In genomic region chr20:49987868-49988690, GRCh38 we compare ENCODE assay signal across 15 cellular contexts. TPM values are rescaled to one million over a fixed set of nuclear protein-coding genes. Genes with fewer than 3 reads are reported as not detected.
DNase-seq lines count a peak whose midpoint lies in the region; ATAC-seq and TF ChIP-seq lines count a peak whose summit lies in the region.
"Had no signal": no experiment of that assay in that cellular context is flagged by ENCODE, and none has a peak within 500 bp of the region (broad histone marks: within the 10 kb centered on the region; RNA-seq: fewer than 3 reads in every experiment).

No MANE protein-coding gene starts in this region.

- CTCF ChIA-PET in Panc1 (lab: Charles Lee) = interaction anchor here (0.8 kb wide), 2 partner anchors 9 to 84 kb away, joined by 4 to 5 read pairs; no protein-coding TSS in a partner anchor

- TF ChIP-seq CTCF in Panc1 (IDR thresholded peaks at IDR 0.05) (no peak), esophagus squamous epithelium (IDR thresholded peaks at IDR 0.05) (no peak), sigmoid colon (IDR thresholded peaks at IDR 0.05) (no peak)

- H3K27ac Mint-ChIP-seq in activated naive CD4-positive, alpha-beta T cell treated with anti-CD3 and anti-CD28 coated beads, Interleukin-2, amount 50 U/mL, for 72 hours = no peak overlapping the region
- H3K27ac Mint-ChIP-seq: activated naive CD8-positive, alpha-beta T cell had no signal

- H3K36me3 Mint-ChIP-seq in activated naive CD4-positive, alpha-beta T cell treated with anti-CD3 and anti-CD28 coated beads, Interleukin-2, amount 50 U/mL, for 72 hours = no peaks in the 10 kb centered on the region
- H3K36me3 Mint-ChIP-seq: activated naive CD8-positive, alpha-beta T cell had no signal

- no peak for ATAC-seq in Panc1
- no peak for ATAC-seq in HG03097 (IDR thresholded peaks at IDR 0.05; ENCODE audit: low FRiP score, unreplicated experiment)
- ATAC-seq in activated naive CD4-positive, alpha-beta T cell treated with anti-CD3 and anti-CD28 coated beads, Interleukin-2, amount 50 U/mL, for 72 hours = no peak
- ATAC-seq: activated CD4-positive, CD25-positive, alpha-beta regulatory T cell treated with anti-CD3 and anti-CD28 coated beads, Interleukin-2, amount 50 U/mL, for 24 hours had no signal

- H3K9me3 Mint-ChIP-seq in activated naive CD4-positive, alpha-beta T cell treated with anti-CD3 and anti-CD28 coated beads, Interleukin-2, amount 50 U/mL, for 72 hours = no peaks in the 10 kb centered on the region

- no peak for TF ChIP-seq POLR2A in esophagus squamous epithelium (IDR thresholded peaks at IDR 0.05)
- TF ChIP-seq POLR2A in sigmoid colon (IDR thresholded peaks at IDR 0.05) = no peak

- POLR2A ChIA-PET in Panc1 (lab: Charles Lee) = interaction anchor here (0.7 kb wide), 3 partner anchors 11 to 135 kb away, joined by 3 to 17 read pairs (median 3); no protein-coding TSS in a partner anchor

- no peak for TF ChIP-seq EP300 in sigmoid colon (IDR thresholded peaks at IDR 0.05)

- in situ Hi-C loops in Panc1 (cut with HindIII; ENCODE audit: low pct_unique_long_range_greater_than_20kb, low sequenced_read_pairs) = no loop called here

- intact Hi-C loops in Panc1 (cut with micrococcal nuclease; ENCODE audit: unreplicated experiment) = no loop called here
- intact Hi-C loops in esophagus squamous epithelium (cut with DNase I) = loop anchor here (10.0 kb wide), 1 partner anchor 187 kb away; no protein-coding TSS in a partner anchor
- intact Hi-C loops in sigmoid colon (cut with DNase I) = no loop called here

- DNase-seq in Daoy (ENCODE audit: low read depth) (peak; percentile 43), Panc1 (ENCODE audit: low read depth, low spot score) (no peak), esophagus squamous epithelium (lab: John Stamatoyannopoulos, UW) (no peak), sigmoid colon (no peak), AG08395 (ENCODE audit: low spot score) (no peak), AG08396 (ENCODE audit: low spot score) (no peak)
- DNase-seq in activated naive CD4-positive, alpha-beta T cell treated with anti-CD3 and anti-CD28 coated beads, Interleukin-2, amount 50 U/mL, for 72 hours (ENCODE audit: low spot score in 2 of 2) = no peak
- DNase-seq: C1 segment of cervical spinal cord, DMS79, NCI-H1092, NCI-H345, tibial artery had no signal

- peaks cover 67% of the 10 kb centered on the region for H3K4me1 ChIP-seq in Panc1 (ENCODE audit: control insufficient read depth, insufficient read depth, low read length)
- peaks cover 18 to 75% (median 45%) of the 10 kb centered on the region in 3 donors for H3K4me1 ChIP-seq in esophagus squamous epithelium
- H3K4me1 ChIP-seq in sigmoid colon = peaks cover 0 to 79% (median 69%) of the 10 kb centered on the region in 4 donors

- H3K27ac ChIP-seq in Panc1 (ENCODE audit: low read length) = peak overlapping the region; percentile 73
- peak overlapping the region in 3 of 4 donors; percentile 51 to 76 (median 60) for H3K27ac ChIP-seq in esophagus squamous epithelium
- H3K27ac ChIP-seq in sigmoid colon = peak overlapping the region; percentile 69 to 79 (median 71)

- H3K36me3 ChIP-seq in Panc1 (ENCODE audit: control insufficient read depth, insufficient read depth, low read length) (no peaks in the 10 kb centered on the region), esophagus squamous epithelium (no peaks in the 10 kb centered on the region), sigmoid colon (no peaks in the 10 kb centered on the region)

- 57 to 71% methylated on average over 7 to 12 of the region's 18 CpGs for WGBS in esophagus squamous epithelium, 2 donors
- WGBS in sigmoid colon, 2 donors = 83 to 85% methylated on average over 18 of the region's 18 CpGs

- H3K9me3 ChIP-seq in Panc1 (ENCODE audit: control insufficient read depth, insufficient read depth, low read depth, low read length) (no peaks in the 10 kb centered on the region), esophagus squamous epithelium (no peaks in the 10 kb centered on the region), sigmoid colon (no peaks in the 10 kb centered on the region)
- H3K9me3 ChIP-seq: tibial artery had no signal

- no TSS peak for BruUV-seq in Panc1 (replicated peaks; lab: Mats Ljungman, UMichigan)

- no peaks in the 10 kb centered on the region for H3K27me3 ChIP-seq in Panc1 (ENCODE audit: control insufficient read depth, insufficient read depth, low read length)
- H3K27me3 ChIP-seq in esophagus squamous epithelium = no peaks in the 10 kb centered on the region
- H3K27me3 ChIP-seq in sigmoid colon = no peaks in the 10 kb centered on the region
- H3K27me3 ChIP-seq: tibial artery had no signal

- H3K4me3 ChIP-seq in Panc1 (ENCODE audit: low read depth in 2 of 2, low read length in 2 of 2) (no peak overlapping the region), esophagus squamous epithelium (no peak overlapping the region), sigmoid colon (no peak overlapping the region)
- H3K4me3 ChIP-seq: tibial artery had no signal

RNA-seq across cellular contexts. Expression of gene SNAI1, which starts 5.3 kb away (rescaled TPM):
- total RNA-seq in Daoy (2014; rRNA removed; shearing (Covaris generic)) = 1.3 and 1.7 TPM in 2 replicates
- total RNA-seq in Panc1 (2021; ENCODE audit: unreplicated experiment) = 8.8 TPM
- 9.4 TPM for polyA plus RNA-seq in Panc1 (2012; ENCODE audit: insufficient read length)
- 1 to 10 TPM in 1 of 4 donors, under 1 TPM in 2, not detected in 1; 0.44 to 1.3 (median 0.75) TPM for total RNA-seq in esophagus squamous epithelium
- 1 to 10 TPM; 1.1 to 2.6 (median 1.8) TPM for total RNA-seq in sigmoid colon
- polyA plus RNA-seq in sigmoid colon = 1 to 10 TPM in 1 of 3 donors, under 1 TPM in 2; 0.60 to 2.9 (median 0.69) TPM
- total RNA-seq in activated naive CD4-positive, alpha-beta T cell treated with anti-CD3 and anti-CD28 coated beads, Interleukin-2, amount 50 U/mL, for 72 hours = under 1 TPM; 0.33 to 0.43 TPM

RNA-seq across cellular contexts. Expression of gene RNF114, which starts 51.9 kb away (rescaled TPM):
- 273 and 292 TPM in 2 replicates for total RNA-seq in Daoy (2014; rRNA removed; shearing (Covaris generic))
- total RNA-seq in Panc1 (2021; ENCODE audit: unreplicated experiment) (70.0 TPM), esophagus squamous epithelium (100 to 1,000 TPM in 1 of 4 donors, 10 to 100 TPM in 3; 73.2 to 102 (median 79.7) TPM), sigmoid colon (100 to 1,000 TPM; 121 to 151 (median 136) TPM)
- 71.9 TPM for polyA plus RNA-seq in Panc1 (2012; ENCODE audit: insufficient read length)
- 10 to 100 TPM; 59.5 to 61.7 (median 61.0) TPM for polyA plus RNA-seq in sigmoid colon
- 10 to 100 TPM; 60.9 to 66.0 TPM for total RNA-seq in activated naive CD4-positive, alpha-beta T cell treated with anti-CD3 and anti-CD28 coated beads, Interleukin-2, amount 50 U/mL, for 72 hours
